Comparison of ENCODE assay signal across 15 cellular contexts in genomic region chr17:15733174-15733789, GRCh38. TPM values are rescaled to one million over a fixed set of nuclear protein-coding genes. Genes with fewer than 3 reads are reported as not detected.
"Had no signal": no experiment of that assay in that cellular context is flagged by ENCODE, and none has a peak within 500 bp of the region (broad histone marks: within the 10 kb centered on the region; RNA-seq: fewer than 3 reads in every experiment).

No MANE protein-coding gene starts in this region.

RNA-seq across cellular contexts. Expression of gene TBC1D26, which starts 1.2 kb away (rescaled TPM):
- total RNA-seq: colonic mucosa, dermis microvascular lymphatic vessel endothelial cell, esophagus mucosa, esophagus squamous epithelium, glomerular endothelial cell, heart right ventricle, kidney epithelial cell, left cardiac atrium, left lung, left ventricle myocardium superior, lower lobe of right lung, lung microvascular endothelial cell, mucosa of gallbladder, natural killer cell had no signal
- polyA plus RNA-seq: naive thymus-derived CD4-positive, alpha-beta T cell had no signal
